Comparison of ENCODE assay signal across 1 cellular context in the genomic region with DNA sequence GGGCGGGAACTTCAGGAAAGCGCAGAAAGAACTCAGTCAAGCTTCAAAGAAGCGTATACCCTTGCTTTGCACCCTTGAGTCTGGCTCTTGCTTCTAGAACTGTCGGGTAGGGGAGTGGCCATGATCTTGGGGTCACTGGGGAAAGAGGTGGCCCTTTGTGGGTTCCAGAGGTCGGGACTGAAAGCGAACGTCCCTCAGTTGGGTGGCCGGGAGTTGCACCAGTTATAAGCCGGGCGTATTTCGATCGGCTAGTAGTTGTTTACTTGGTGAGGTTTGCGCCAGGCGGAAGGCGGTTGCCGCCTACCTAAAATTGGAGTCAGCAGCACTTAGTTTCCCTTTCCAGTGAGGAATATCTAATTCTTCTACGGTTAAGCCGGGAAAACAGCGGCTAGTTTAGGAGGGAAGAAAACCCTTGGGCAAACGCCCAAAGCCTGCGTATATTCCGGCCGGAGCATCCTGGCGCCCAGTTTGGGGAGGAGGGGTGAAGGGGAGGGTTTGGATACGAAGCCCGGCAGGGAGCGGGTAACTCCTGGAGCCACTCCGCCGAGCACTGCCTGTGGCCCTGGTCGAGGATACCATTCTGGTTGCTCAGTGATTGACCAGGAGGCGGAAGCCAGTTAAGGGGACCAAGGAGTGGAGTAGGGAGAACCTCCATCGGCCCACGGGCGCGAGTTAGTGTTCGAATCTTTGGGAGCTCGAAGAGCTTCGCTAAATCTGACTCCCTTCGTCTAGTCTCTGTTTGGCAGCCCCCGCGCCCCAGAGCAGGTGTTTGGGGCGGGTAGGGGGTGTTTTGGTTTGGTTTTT.
TF ChIP-seq lines count a peak whose summit lies in the region.

No MANE protein-coding gene starts in this region.

TF ChIP-seq in K562, 482 proteins besides CTCF, POLR2A, EP300 and RAD21 (continued from another document):
- TF ChIP-seq, protein P1, sequence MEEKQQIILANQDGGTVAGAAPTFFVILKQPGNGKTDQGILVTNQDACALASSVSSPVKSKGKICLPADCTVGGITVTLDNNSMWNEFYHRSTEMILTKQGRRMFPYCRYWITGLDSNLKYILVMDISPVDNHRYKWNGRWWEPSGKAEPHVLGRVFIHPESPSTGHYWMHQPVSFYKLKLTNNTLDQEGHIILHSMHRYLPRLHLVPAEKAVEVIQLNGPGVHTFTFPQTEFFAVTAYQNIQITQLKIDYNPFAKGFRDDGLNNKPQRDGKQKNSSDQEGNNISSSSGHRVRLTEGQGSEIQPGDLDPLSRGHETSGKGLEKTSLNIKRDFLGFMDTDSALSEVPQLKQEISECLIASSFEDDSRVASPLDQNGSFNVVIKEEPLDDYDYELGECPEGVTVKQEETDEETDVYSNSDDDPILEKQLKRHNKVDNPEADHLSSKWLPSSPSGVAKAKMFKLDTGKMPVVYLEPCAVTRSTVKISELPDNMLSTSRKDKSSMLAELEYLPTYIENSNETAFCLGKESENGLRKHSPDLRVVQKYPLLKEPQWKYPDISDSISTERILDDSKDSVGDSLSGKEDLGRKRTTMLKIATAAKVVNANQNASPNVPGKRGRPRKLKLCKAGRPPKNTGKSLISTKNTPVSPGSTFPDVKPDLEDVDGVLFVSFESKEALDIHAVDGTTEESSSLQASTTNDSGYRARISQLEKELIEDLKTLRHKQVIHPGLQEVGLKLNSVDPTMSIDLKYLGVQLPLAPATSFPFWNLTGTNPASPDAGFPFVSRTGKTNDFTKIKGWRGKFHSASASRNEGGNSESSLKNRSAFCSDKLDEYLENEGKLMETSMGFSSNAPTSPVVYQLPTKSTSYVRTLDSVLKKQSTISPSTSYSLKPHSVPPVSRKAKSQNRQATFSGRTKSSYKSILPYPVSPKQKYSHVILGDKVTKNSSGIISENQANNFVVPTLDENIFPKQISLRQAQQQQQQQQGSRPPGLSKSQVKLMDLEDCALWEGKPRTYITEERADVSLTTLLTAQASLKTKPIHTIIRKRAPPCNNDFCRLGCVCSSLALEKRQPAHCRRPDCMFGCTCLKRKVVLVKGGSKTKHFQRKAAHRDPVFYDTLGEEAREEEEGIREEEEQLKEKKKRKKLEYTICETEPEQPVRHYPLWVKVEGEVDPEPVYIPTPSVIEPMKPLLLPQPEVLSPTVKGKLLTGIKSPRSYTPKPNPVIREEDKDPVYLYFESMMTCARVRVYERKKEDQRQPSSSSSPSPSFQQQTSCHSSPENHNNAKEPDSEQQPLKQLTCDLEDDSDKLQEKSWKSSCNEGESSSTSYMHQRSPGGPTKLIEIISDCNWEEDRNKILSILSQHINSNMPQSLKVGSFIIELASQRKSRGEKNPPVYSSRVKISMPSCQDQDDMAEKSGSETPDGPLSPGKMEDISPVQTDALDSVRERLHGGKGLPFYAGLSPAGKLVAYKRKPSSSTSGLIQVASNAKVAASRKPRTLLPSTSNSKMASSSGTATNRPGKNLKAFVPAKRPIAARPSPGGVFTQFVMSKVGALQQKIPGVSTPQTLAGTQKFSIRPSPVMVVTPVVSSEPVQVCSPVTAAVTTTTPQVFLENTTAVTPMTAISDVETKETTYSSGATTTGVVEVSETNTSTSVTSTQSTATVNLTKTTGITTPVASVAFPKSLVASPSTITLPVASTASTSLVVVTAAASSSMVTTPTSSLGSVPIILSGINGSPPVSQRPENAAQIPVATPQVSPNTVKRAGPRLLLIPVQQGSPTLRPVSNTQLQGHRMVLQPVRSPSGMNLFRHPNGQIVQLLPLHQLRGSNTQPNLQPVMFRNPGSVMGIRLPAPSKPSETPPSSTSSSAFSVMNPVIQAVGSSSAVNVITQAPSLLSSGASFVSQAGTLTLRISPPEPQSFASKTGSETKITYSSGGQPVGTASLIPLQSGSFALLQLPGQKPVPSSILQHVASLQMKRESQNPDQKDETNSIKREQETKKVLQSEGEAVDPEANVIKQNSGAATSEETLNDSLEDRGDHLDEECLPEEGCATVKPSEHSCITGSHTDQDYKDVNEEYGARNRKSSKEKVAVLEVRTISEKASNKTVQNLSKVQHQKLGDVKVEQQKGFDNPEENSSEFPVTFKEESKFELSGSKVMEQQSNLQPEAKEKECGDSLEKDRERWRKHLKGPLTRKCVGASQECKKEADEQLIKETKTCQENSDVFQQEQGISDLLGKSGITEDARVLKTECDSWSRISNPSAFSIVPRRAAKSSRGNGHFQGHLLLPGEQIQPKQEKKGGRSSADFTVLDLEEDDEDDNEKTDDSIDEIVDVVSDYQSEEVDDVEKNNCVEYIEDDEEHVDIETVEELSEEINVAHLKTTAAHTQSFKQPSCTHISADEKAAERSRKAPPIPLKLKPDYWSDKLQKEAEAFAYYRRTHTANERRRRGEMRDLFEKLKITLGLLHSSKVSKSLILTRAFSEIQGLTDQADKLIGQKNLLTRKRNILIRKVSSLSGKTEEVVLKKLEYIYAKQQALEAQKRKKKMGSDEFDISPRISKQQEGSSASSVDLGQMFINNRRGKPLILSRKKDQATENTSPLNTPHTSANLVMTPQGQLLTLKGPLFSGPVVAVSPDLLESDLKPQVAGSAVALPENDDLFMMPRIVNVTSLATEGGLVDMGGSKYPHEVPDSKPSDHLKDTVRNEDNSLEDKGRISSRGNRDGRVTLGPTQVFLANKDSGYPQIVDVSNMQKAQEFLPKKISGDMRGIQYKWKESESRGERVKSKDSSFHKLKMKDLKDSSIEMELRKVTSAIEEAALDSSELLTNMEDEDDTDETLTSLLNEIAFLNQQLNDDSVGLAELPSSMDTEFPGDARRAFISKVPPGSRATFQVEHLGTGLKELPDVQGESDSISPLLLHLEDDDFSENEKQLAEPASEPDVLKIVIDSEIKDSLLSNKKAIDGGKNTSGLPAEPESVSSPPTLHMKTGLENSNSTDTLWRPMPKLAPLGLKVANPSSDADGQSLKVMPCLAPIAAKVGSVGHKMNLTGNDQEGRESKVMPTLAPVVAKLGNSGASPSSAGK (IDR thresholded peaks at IDR 0.05), result peak; percentile 47; the same call in 1 of the 2 replicates
- TF ChIP-seq FOSL1 (tag; conservative IDR thresholded peaks at IDR 0.05), result no peak
- TF ChIP-seq TEAD1 (CRISPR knock-in tag; IDR thresholded peaks at IDR 0.05), result no peak
- TF ChIP-seq ZNF253 (CRISPR knock-in tag; conservative IDR thresholded peaks at IDR 0.05), result no peak
- TF ChIP-seq NFE2L1 (tag; IDR thresholded peaks at IDR 0.05; ENCODE audit: borderline replicate concordance, low read depth), result no peak
- TF ChIP-seq, protein P2, sequence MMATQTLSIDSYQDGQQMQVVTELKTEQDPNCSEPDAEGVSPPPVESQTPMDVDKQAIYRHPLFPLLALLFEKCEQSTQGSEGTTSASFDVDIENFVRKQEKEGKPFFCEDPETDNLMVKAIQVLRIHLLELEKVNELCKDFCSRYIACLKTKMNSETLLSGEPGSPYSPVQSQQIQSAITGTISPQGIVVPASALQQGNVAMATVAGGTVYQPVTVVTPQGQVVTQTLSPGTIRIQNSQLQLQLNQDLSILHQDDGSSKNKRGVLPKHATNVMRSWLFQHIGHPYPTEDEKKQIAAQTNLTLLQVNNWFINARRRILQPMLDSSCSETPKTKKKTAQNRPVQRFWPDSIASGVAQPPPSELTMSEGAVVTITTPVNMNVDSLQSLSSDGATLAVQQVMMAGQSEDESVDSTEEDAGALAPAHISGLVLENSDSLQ (IDR thresholded peaks at IDR 0.05), result no peak
- no peak for TF ChIP-seq BCOR (IDR thresholded peaks at IDR 0.05)
- TF ChIP-seq BRD4 (IDR thresholded peaks at IDR 0.05), result 0 out of 2 replicates have a peak, but pooled peaks have one; percentile 39
- no peak for TF ChIP-seq CSDE1 (IDR thresholded peaks at IDR 0.05)
- TF ChIP-seq ZNF445 (CRISPR knock-in tag; IDR thresholded peaks at IDR 0.05; ENCODE audit: low read depth), result no peak
- 0 out of 4 replicates have a peak, but pooled peaks of 1 of the 2 experiments have one; percentile 11 for TF ChIP-seq KDM4B (IDR thresholded peaks at IDR 0.05; ENCODE audit: borderline replicate concordance in 2 of 2, low read depth in 1 of 2)
- peak; percentile 15; the same call in 1 of the 2 replicates for TF ChIP-seq CTBP1 (IDR thresholded peaks at IDR 0.05; ENCODE audit: borderline replicate concordance)
- TF ChIP-seq, protein P3, sequence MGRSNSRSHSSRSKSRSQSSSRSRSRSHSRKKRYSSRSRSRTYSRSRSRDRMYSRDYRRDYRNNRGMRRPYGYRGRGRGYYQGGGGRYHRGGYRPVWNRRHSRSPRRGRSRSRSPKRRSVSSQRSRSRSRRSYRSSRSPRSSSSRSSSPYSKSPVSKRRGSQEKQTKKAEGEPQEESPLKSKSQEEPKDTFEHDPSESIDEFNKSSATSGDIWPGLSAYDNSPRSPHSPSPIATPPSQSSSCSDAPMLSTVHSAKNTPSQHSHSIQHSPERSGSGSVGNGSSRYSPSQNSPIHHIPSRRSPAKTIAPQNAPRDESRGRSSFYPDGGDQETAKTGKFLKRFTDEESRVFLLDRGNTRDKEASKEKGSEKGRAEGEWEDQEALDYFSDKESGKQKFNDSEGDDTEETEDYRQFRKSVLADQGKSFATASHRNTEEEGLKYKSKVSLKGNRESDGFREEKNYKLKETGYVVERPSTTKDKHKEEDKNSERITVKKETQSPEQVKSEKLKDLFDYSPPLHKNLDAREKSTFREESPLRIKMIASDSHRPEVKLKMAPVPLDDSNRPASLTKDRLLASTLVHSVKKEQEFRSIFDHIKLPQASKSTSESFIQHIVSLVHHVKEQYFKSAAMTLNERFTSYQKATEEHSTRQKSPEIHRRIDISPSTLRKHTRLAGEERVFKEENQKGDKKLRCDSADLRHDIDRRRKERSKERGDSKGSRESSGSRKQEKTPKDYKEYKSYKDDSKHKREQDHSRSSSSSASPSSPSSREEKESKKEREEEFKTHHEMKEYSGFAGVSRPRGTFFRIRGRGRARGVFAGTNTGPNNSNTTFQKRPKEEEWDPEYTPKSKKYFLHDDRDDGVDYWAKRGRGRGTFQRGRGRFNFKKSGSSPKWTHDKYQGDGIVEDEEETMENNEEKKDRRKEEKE (IDR thresholded peaks at IDR 0.05; ENCODE audit: borderline replicate concordance in 1 of 2, control insufficient read depth in 1 of 2, low read depth in 2 of 2, low read length in 1 of 2), result no peak
- TF ChIP-seq TCFL5 (CRISPR knock-in tag; conservative IDR thresholded peaks at IDR 0.05), result no peak
- TF ChIP-seq, protein P4, sequence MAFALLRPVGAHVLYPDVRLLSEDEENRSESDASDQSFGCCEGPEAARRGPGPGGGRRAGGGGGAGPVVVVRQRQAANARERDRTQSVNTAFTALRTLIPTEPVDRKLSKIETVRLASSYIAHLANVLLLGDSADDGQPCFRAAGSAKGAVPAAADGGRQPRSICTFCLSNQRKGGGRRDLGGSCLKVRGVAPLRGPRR (CRISPR knock-in tag; IDR thresholded peaks at IDR 0.05), result no peak
- TF ChIP-seq, protein P5, sequence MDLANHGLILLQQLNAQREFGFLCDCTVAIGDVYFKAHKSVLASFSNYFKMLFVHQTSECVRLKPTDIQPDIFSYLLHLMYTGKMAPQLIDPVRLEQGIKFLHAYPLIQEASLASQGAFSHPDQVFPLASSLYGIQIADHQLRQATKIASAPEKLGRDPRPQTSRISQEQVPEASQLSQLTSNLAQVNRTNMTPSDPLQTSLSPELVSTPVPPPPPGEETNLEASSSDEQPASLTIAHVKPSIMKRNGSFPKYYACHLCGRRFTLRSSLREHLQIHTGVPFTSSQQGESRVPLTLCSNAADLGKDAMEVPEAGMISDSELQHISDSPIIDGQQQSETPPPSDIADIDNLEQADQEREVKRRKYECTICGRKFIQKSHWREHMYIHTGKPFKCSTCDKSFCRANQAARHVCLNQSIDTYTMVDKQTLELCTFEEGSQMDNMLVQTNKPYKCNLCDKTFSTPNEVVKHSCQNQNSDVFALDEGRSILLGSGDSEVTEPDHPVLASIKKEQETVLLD (IDR thresholded peaks at IDR 0.05), result 0 out of 2 replicates have a peak, but pooled peaks have one; percentile 18
- TF ChIP-seq ZNF436 (CRISPR knock-in tag; IDR thresholded peaks at IDR 0.05), result no peak
- TF ChIP-seq CBX5 (IDR thresholded peaks at IDR 0.05; ENCODE audit: borderline replicate concordance, low read depth), result no peak
